19 cellular contexts compared by ENCODE assay signal in genomic region chr16:88655053-88655732, GRCh38. TPM values are rescaled to one million over a fixed set of nuclear protein-coding genes. Genes with fewer than 3 reads are reported as not detected.
"Had no signal": no experiment of that assay in that cellular context is flagged by ENCODE, and none has a peak within 500 bp of the region (broad histone marks: within the 10 kb centered on the region; RNA-seq: fewer than 3 reads in every experiment).

No MANE protein-coding gene starts in this region.

- H3K27ac ChIP-seq: heart right ventricle, psoas muscle, sigmoid colon, upper lobe of right lung had no signal

- H3K9me3 Mint-ChIP-seq: stimulated activated naive CD8-positive, alpha-beta T cell treated with anti-CD3 and anti-CD28 coated beads, Interleukin-15, Interleukin-2, amounts not matched to agents 100 ng/mL and 50 ng/mL, for 24 hours had no signal

- H3K27me3 Mint-ChIP-seq: stimulated activated naive CD8-positive, alpha-beta T cell treated with anti-CD3 and anti-CD28 coated beads, Interleukin-15, Interleukin-2, amounts not matched to agents 100 ng/mL and 50 ng/mL, for 24 hours had no signal

- H3K9me3 ChIP-seq: heart right ventricle, psoas muscle, sigmoid colon, upper lobe of right lung had no signal

- ATAC-seq: heart right ventricle, psoas muscle, SK-N-SH treated with all-trans-retinoic acid at 6 μM for 48 hours, upper lobe of right lung had no signal

- H3K4me3 Mint-ChIP-seq: stimulated activated naive CD8-positive, alpha-beta T cell treated with anti-CD3 and anti-CD28 coated beads, Interleukin-15, Interleukin-2, amounts not matched to agents 100 ng/mL and 50 ng/mL, for 24 hours had no signal

- H3K27ac Mint-ChIP-seq: stimulated activated naive CD8-positive, alpha-beta T cell treated with anti-CD3 and anti-CD28 coated beads, Interleukin-15, Interleukin-2, amounts not matched to agents 100 ng/mL and 50 ng/mL, for 24 hours had no signal

- H3K27me3 ChIP-seq: heart right ventricle, upper lobe of right lung had no signal

- DNase-seq: activated CD4-positive, alpha-beta T cell treated with anti-CD3 and anti-CD28 coated beads, Interleukin-2, amount 50 U/mL, for 48 hours; activated CD4-positive, CD25-positive, alpha-beta regulatory T cell; cortex of kidney; effector CD8-positive, alpha-beta T cell; heart right ventricle; nucleus accumbens; psoas muscle; sigmoid colon; stimulated activated CD4-positive, alpha-beta T cell treated with anti-CD3 and anti-CD28 coated beads, Interleukin-12 subunit alpha, Interleukin-12 subunit beta, amount 100 ng/mL, for 4 hours; upper lobe of right lung had no signal

- H3K4me3 ChIP-seq: heart right ventricle, psoas muscle, sigmoid colon, upper lobe of right lung had no signal

RNA-seq across cellular contexts. Expression of gene IL17C, which starts 16.8 kb away (rescaled TPM):
- total RNA-seq: cardiac septum; fibroblast of lung; frontal cortex; heart right ventricle; liver; psoas muscle; sigmoid colon; T-helper 1 cell treated with Interleukin-12 subunit alpha and Interleukin-12 subunit beta and Interleukin-4 antibody, amounts not matched to agents 30 ng/mL and 1 ng/mL, for 36 hours; temporal lobe; upper lobe of right lung had no signal
- polyA plus RNA-seq: adipose tissue, fibroblast of lung, heart right ventricle, liver, psoas muscle had no signal

RNA-seq across cellular contexts. Expression of gene SNAI3, which starts 31.1 kb away (rescaled TPM):
- total RNA-seq: frontal cortex had no signal
- polyA plus RNA-seq: fibroblast of lung had no signal
